Comparison of ENCODE assay signal across 9 cellular contexts in genomic region chr2:190961918-190962487, GRCh38. TPM values are rescaled to one million over a fixed set of nuclear protein-coding genes. Genes with fewer than 3 reads are reported as not detected.
A peak's percentile ranks its signal among the peaks of the same experiment; 100 is the strongest.
DNase-seq lines count a peak whose midpoint lies in the region; ATAC-seq, FAIRE-seq and TF ChIP-seq lines count a peak whose summit lies in the region.
"Had no signal": no experiment of that assay in that cellular context is flagged by ENCODE, and none has a peak within 500 bp of the region (broad histone marks: within the 10 kb centered on the region; RNA-seq: fewer than 3 reads in every experiment).

No MANE protein-coding gene starts in this region.

- peak; percentile 91 for TF ChIP-seq POLR2A in GM12891 (IDR thresholded peaks at IDR 0.05; ENCODE audit: low read depth, low read length)

- peak; percentile 62 for FAIRE-seq in GM12891 (lab: Jason Lieb, UNC)

- H3K27me3 Mint-ChIP-seq in activated naive CD8-positive, alpha-beta T cell treated with anti-CD3 and anti-CD28 coated beads for 36 hours: no peaks in the 10 kb centered on the region
- H3K27me3 Mint-ChIP-seq in naive thymus-derived CD8-positive, alpha-beta T cell: no peaks in the 10 kb centered on the region

- peak overlapping the region; percentile 47 for H3K27ac Mint-ChIP-seq in activated naive CD8-positive, alpha-beta T cell treated with anti-CD3 and anti-CD28 coated beads for 36 hours
- H3K27ac Mint-ChIP-seq in naive thymus-derived CD8-positive, alpha-beta T cell: peak overlapping the region; percentile 24 to 90 (median 70)

- peaks cover 22% of the 10 kb centered on the region for H3K4me1 Mint-ChIP-seq in activated naive CD8-positive, alpha-beta T cell treated with anti-CD3 and anti-CD28 coated beads for 36 hours
- peaks cover 25 to 48% (median 37%) of the 10 kb centered on the region in 4 donors for H3K4me1 Mint-ChIP-seq in naive thymus-derived CD8-positive, alpha-beta T cell

- H3K36me3 Mint-ChIP-seq in activated naive CD8-positive, alpha-beta T cell treated with anti-CD3 and anti-CD28 coated beads for 36 hours: peaks cover 62% of the 10 kb centered on the region
- H3K36me3 Mint-ChIP-seq in naive thymus-derived CD8-positive, alpha-beta T cell: peaks cover 2 to 79% (median 4%) of the 10 kb centered on the region in 3 donors

- ATAC-seq in GM21825 (IDR thresholded peaks at IDR 0.05; ENCODE audit: unreplicated experiment) (peak; percentile 44), GM21360 (IDR thresholded peaks at IDR 0.05; ENCODE audit: unreplicated experiment) (no peak)
- ATAC-seq in naive thymus-derived CD8-positive, alpha-beta T cell: no peak

- peaks cover 5% of the 10 kb centered on the region for H3K9me3 Mint-ChIP-seq in activated naive CD8-positive, alpha-beta T cell treated with anti-CD3 and anti-CD28 coated beads for 36 hours
- H3K9me3 Mint-ChIP-seq in naive thymus-derived CD8-positive, alpha-beta T cell: no peaks in the 10 kb centered on the region

- H3K4me3 Mint-ChIP-seq in activated naive CD8-positive, alpha-beta T cell treated with anti-CD3 and anti-CD28 coated beads for 36 hours: no peak overlapping the region
- no peak overlapping the region for H3K4me3 Mint-ChIP-seq in naive thymus-derived CD8-positive, alpha-beta T cell

- POLR2A ChIA-PET in naive thymus-derived CD8-positive, alpha-beta T cell (lab: Charles Lee): no interaction called here

- DNase-seq in GM12891 (ENCODE audit: insufficient read length, low spot score) (no peak), RKO (ENCODE audit: low spot score) (no peak), C1 segment of cervical spinal cord (lab: John Stamatoyannopoulos, UW) (no peak)
- no peak for DNase-seq in activated naive CD8-positive, alpha-beta T cell treated with anti-CD3 and anti-CD28 coated beads for 36 hours
- DNase-seq in naive thymus-derived CD8-positive, alpha-beta T cell: no peak
- DNase-seq: head of caudate nucleus, NCI-H524 treated with DMSO at 0.1 percent for 48 hours had no signal

TF ChIP-seq in GM12891, 5 proteins besides CTCF, POLR2A, EP300 and RAD21:
- TF ChIP-seq PAX5 (IDR thresholded peaks at IDR 0.05; ENCODE audit: insufficient read depth, low read length, severe bottlenecking) (no peak), POLR2AphosphoS5 (IDR thresholded peaks at IDR 0.05; ENCODE audit: low read depth, low read length) (peak; percentile 95), TAF1 (IDR thresholded peaks at IDR 0.05; ENCODE audit: low read depth, low read length) (no peak), SPI1 (IDR thresholded peaks at IDR 0.05; ENCODE audit: low read depth, low read length) (no peak), POU2F2 (IDR thresholded peaks at IDR 0.05; ENCODE audit: low read depth, low read length) (peak; percentile 84)

RNA-seq across cellular contexts. Expression of gene STAT1, which starts 52.0 kb away (rescaled TPM):
- 320 TPM for polyA plus RNA-seq in GM12891 (2012; ENCODE audit: low read depth, missing spikeins)
- total RNA-seq in activated naive CD8-positive, alpha-beta T cell treated with anti-CD3 and anti-CD28 coated beads for 36 hours: 100 to 1,000 TPM; 383 to 389 TPM
- total RNA-seq in naive thymus-derived CD8-positive, alpha-beta T cell: 10 to 100 TPM; 62.8 to 74.9 TPM
- 100 to 1,000 TPM; 154 to 231 (median 217) TPM for polyA plus RNA-seq in naive thymus-derived CD8-positive, alpha-beta T cell

Comparison
In these comparisons a context has a peak if more than half of its experiments do, and no peak if none do; other contexts are left out.
1. RNA of gene STAT1, which starts 52.0 kb away (total RNA-seq): 383 to 389 TPM in activated naive CD8-positive, alpha-beta T cell treated with anti-CD3 and anti-CD28 coated beads for 36 hours; 62.8 to 74.9 TPM in naive thymus-derived CD8-positive, alpha-beta T cell; every median in the first group is over 4 times any median in the second.